Comparison of ENCODE assay signal across 23 cellular contexts in genomic region chr18:67951166-67951565, GRCh38.
A peak's percentile ranks its signal among the peaks of the same experiment; 100 is the strongest.
DNase-seq lines count a peak whose midpoint lies in the region; ATAC-seq and TF ChIP-seq lines count a peak whose summit lies in the region.
"Had no signal": no experiment of that assay in that cellular context is flagged by ENCODE, and none has a peak within 500 bp of the region (broad histone marks: within the 10 kb centered on the region; RNA-seq: fewer than 3 reads in every experiment).

No MANE protein-coding gene starts in this region.

- POLR2A ChIA-PET in MCF 10A (lab: Yijun Ruan, JAX) = no interaction called here

- intact Hi-C loops in MCF 10A (cut with micrococcal nuclease) (no loop called here), breast epithelium (cut with DNase I; ENCODE audit: low total_unique reads) (no loop called here)

- no peak overlapping the region for H3K27ac Mint-ChIP-seq in MCF 10A (ENCODE audit: low read depth, unreplicated experiment)
- H3K27ac Mint-ChIP-seq: CD14-positive monocyte had no signal

- no peaks in the 10 kb centered on the region for H3K9me3 Mint-ChIP-seq in MCF 10A (ENCODE audit: unreplicated experiment)

- no peaks in the 10 kb centered on the region for H3K4me1 ChIP-seq in breast epithelium
- H3K4me1 ChIP-seq in RWPE2 (ENCODE audit: insufficient read depth, poor library complexity, severe bottlenecking) = no peaks in the 10 kb centered on the region
- no peaks in the 10 kb centered on the region for H3K4me1 ChIP-seq in osteoblast (ENCODE audit: insufficient read depth, low read length)
- H3K4me1 ChIP-seq: BE2C, Peyer's patch had no signal

- H3K4me1 Mint-ChIP-seq in MCF 10A (ENCODE audit: insufficient read depth, unreplicated experiment) = peaks cover 7% of the 10 kb centered on the region
- H3K4me1 Mint-ChIP-seq: CD14-positive monocyte had no signal

- H3K4me2 ChIP-seq in osteoblast (ENCODE audit: insufficient read depth, low read length) = no peak overlapping the region
- H3K4me2 ChIP-seq: SK-N-SH had no signal

- H3K36me3 ChIP-seq in breast epithelium (no peaks in the 10 kb centered on the region), RWPE2 (ENCODE audit: low read depth) (no peaks in the 10 kb centered on the region), osteoblast (ENCODE audit: insufficient read depth, low read length) (no peaks in the 10 kb centered on the region)
- H3K36me3 ChIP-seq: BE2C, Peyer's patch had no signal

- no peaks in the 10 kb centered on the region for H3K27me3 Mint-ChIP-seq in MCF 10A (ENCODE audit: insufficient read depth, unreplicated experiment)

- DNase-seq in MCF 10A (ENCODE audit: unreplicated experiment) (peak; percentile 6), breast epithelium (ENCODE audit: low spot score in 2 of 2) (no peak), RWPE2 (ENCODE audit: low spot score) (no peak), choroid plexus epithelial cell (ENCODE audit: low read depth) (peak; percentile 15), osteoblast (ENCODE audit: insufficient read length, low spot score, missing footprints) (no peak), CD1c-positive myeloid dendritic cell (ENCODE audit: extremely low spot score) (no peak), NCI-H345 (lab: John Stamatoyannopoulos, UW) (no peak), NCI-H748 (lab: John Stamatoyannopoulos, UW; ENCODE audit: unreplicated experiment) (no peak)
- DNase-seq: BE2C, DMS153, DND-41, Kasumi-1, MV-4-11, NCI-H1105, NCI-H146, NCI-H1930, NCI-H526 treated with DMSO at 0.1 percent for 48 hours, Peyer's patch, SK-N-SH had no signal

- TF ChIP-seq POLR2A in breast epithelium (IDR thresholded peaks at IDR 0.05) = no peak

- no peaks in the 10 kb centered on the region for H3K79me2 ChIP-seq in osteoblast (ENCODE audit: insufficient read depth, low read length)

- peak; percentile 38; the same call in 2 of the 3 replicates for ATAC-seq in RWPE2 (ENCODE audit: low read depth)
- ATAC-seq: HepG2, K562 had no signal

- no peaks in the 10 kb centered on the region for H3K36me3 Mint-ChIP-seq in MCF 10A (ENCODE audit: insufficient read depth, unreplicated experiment)
- H3K36me3 Mint-ChIP-seq: CD14-positive monocyte had no signal

- H3K27ac ChIP-seq in breast epithelium (no peak overlapping the region), RWPE2 (ENCODE audit: poor library complexity, severe bottlenecking) (no peak overlapping the region), osteoblast (ENCODE audit: low read depth, low read length) (no peak overlapping the region)
- H3K27ac ChIP-seq: 22Rv1, Peyer's patch had no signal

- H3K4me3 Mint-ChIP-seq in MCF 10A (ENCODE audit: unreplicated experiment) = no peak overlapping the region
- H3K4me3 Mint-ChIP-seq: CD14-positive monocyte had no signal

- peak overlapping the region; percentile 28 for H2AFZ ChIP-seq in osteoblast (ENCODE audit: low read length)

- CTCF ChIA-PET in MCF 10A (lab: Yijun Ruan, JAX) = no interaction called here

- no peaks in the 10 kb centered on the region for H4K20me1 ChIP-seq in osteoblast (ENCODE audit: insufficient read depth, low read length)

- peaks cover 0 to 7% of the 10 kb centered on the region in 2 donors for H3K27me3 ChIP-seq in breast epithelium
- no peaks in the 10 kb centered on the region for H3K27me3 ChIP-seq in RWPE2 (ENCODE audit: insufficient read depth, poor library complexity, severe bottlenecking)
- no peaks in the 10 kb centered on the region for H3K27me3 ChIP-seq in osteoblast (ENCODE audit: insufficient read depth, low read length)
- H3K27me3 ChIP-seq: BE2C, Peyer's patch had no signal

- TF ChIP-seq CTCF in MCF 10A (IDR thresholded peaks at IDR 0.05; ENCODE audit: unreplicated experiment) (no peak), breast epithelium (IDR thresholded peaks at IDR 0.05) (no peak), RWPE2 (IDR thresholded peaks at IDR 0.05; ENCODE audit: poor library complexity, severe bottlenecking) (no peak), choroid plexus epithelial cell (conservative IDR thresholded peaks at IDR 0.05; ENCODE audit: low read depth, low read length) (no peak), osteoblast (IDR thresholded peaks at IDR 0.05; ENCODE audit: extremely low read depth, low read depth, low read length) (no peak)

- no TSS peak for BruUV-seq in MCF 10A (replicated peaks; lab: Mats Ljungman, UMichigan)

- no peak overlapping the region for H3K4me3 ChIP-seq in breast epithelium
- H3K4me3 ChIP-seq in RWPE2 (ENCODE audit: severe bottlenecking) = no peak overlapping the region
- no peak overlapping the region for H3K4me3 ChIP-seq in choroid plexus epithelial cell (ENCODE audit: low read depth, low read length)
- H3K4me3 ChIP-seq in osteoblast (ENCODE audit: insufficient read depth, low read length) = no peak overlapping the region
- H3K4me3 ChIP-seq: K562, Peyer's patch had no signal

- H3K9me3 ChIP-seq in breast epithelium (no peaks in the 10 kb centered on the region), RWPE2 (ENCODE audit: severe bottlenecking) (no peaks in the 10 kb centered on the region), osteoblast (ENCODE audit: low read depth, low read length) (no peaks in the 10 kb centered on the region)
- H3K9me3 ChIP-seq: BE2C, Peyer's patch, SK-N-SH had no signal

Comparison
In these comparisons a context has a peak if more than half of its experiments do, and no peak if none do; other contexts are left out.
1. DNase-seq: peak in MCF 10A (single experiment) and choroid plexus epithelial cell (single experiment); none in breast epithelium (0 of 2), RWPE2 (single experiment), osteoblast (single experiment), CD1c-positive myeloid dendritic cell (single experiment), NCI-H345 (single experiment) and NCI-H748 (single experiment).